Comparison of ENCODE assay signal across 18 cellular contexts in genomic region chr20:3898639-3899038, GRCh38. TPM values are rescaled to one million over a fixed set of nuclear protein-coding genes. Genes with fewer than 3 reads are reported as not detected.
A peak's percentile ranks its signal among the peaks of the same experiment; 100 is the strongest.
DNase-seq lines count a peak whose midpoint lies in the region; ATAC-seq and TF ChIP-seq lines count a peak whose summit lies in the region.
"Had no signal": no experiment of that assay in that cellular context is flagged by ENCODE, and none has a peak within 500 bp of the region (broad histone marks: within the 10 kb centered on the region; RNA-seq: fewer than 3 reads in every experiment).

No MANE protein-coding gene starts in this region.

- H3K27ac Mint-ChIP-seq in activated naive CD8-positive, alpha-beta T cell, result peak overlapping the region; percentile 41
- no peak overlapping the region for H3K27ac Mint-ChIP-seq in activated naive CD8-positive, alpha-beta T cell treated with anti-CD3 and anti-CD28 coated beads, Interleukin-2, amount 50 U/mL, for 24 hours
- H3K27ac Mint-ChIP-seq in endodermal cell (peak overlapping the region; percentile 52), type B pancreatic cell (peak overlapping the region; percentile 55)
- no peak overlapping the region for H3K27ac Mint-ChIP-seq in activated T-helper 2 cell treated with anti-CD3 and anti-CD28 coated beads, Interferon-gamma antibody, Interleukin-2, Interleukin-4, amounts not matched to agents 10 μg/mL and 5 μg/mL and 100 μg/mL, durations not matched to agents 14 hours and 24 hours and 36 hours
- H3K27ac Mint-ChIP-seq: activated CD8-positive, alpha-beta T cell treated with anti-CD3 and anti-CD28 coated beads, Interleukin-2, amount 10 ng/mL, durations not matched to agents 7 days and 5 days had no signal

- peaks cover 14% of the 10 kb centered on the region; the same call in 1 of the 2 replicates for H3K36me3 ChIP-seq in PC-9 (ENCODE audit: low read depth)
- peaks cover 46% of the 10 kb centered on the region for H3K36me3 ChIP-seq in endodermal cell (ENCODE audit: control insufficient read depth, insufficient read depth, low read length)
- H3K36me3 ChIP-seq: uterus had no signal

- 94% methylated on average over 4 of the region's 4 CpGs; no CpG with 5 or more reads in 1 of the 2 experiments for WGBS in endodermal cell (ENCODE audit: insufficient coverage in 1 of 2, insufficient read length in 1 of 2), 2 experiments

- H3K4me3 Mint-ChIP-seq in activated naive CD8-positive, alpha-beta T cell, result no peak overlapping the region
- no peak overlapping the region for H3K4me3 Mint-ChIP-seq in activated naive CD8-positive, alpha-beta T cell treated with anti-CD3 and anti-CD28 coated beads, Interleukin-2, amount 50 U/mL, for 24 hours
- H3K4me3 Mint-ChIP-seq in endodermal cell, result no peak overlapping the region
- H3K4me3 Mint-ChIP-seq in type B pancreatic cell, result no peak overlapping the region
- no peak overlapping the region for H3K4me3 Mint-ChIP-seq in activated T-helper 2 cell treated with anti-CD3 and anti-CD28 coated beads, Interferon-gamma antibody, Interleukin-2, Interleukin-4, amounts not matched to agents 10 μg/mL and 5 μg/mL and 100 μg/mL, durations not matched to agents 14 hours and 24 hours and 36 hours (ENCODE audit: low read depth)
- H3K4me3 Mint-ChIP-seq: activated CD8-positive, alpha-beta T cell treated with anti-CD3 and anti-CD28 coated beads, Interleukin-2, amount 10 ng/mL, durations not matched to agents 7 days and 5 days had no signal

- H3K4me1 ChIP-seq in PC-9 (replicated peaks; ENCODE audit: insufficient read depth), result peaks cover 17% of the 10 kb centered on the region
- H3K4me1 ChIP-seq in endodermal cell (ENCODE audit: control insufficient read depth, insufficient read depth, low read length), result no peaks in the 10 kb centered on the region

- H3K36me3 Mint-ChIP-seq in activated naive CD8-positive, alpha-beta T cell, result no peaks in the 10 kb centered on the region
- peaks cover 28% of the 10 kb centered on the region for H3K36me3 Mint-ChIP-seq in activated naive CD8-positive, alpha-beta T cell treated with anti-CD3 and anti-CD28 coated beads, Interleukin-2, amount 50 U/mL, for 24 hours (ENCODE audit: low read depth)
- H3K36me3 Mint-ChIP-seq in endodermal cell (ENCODE audit: low read depth) (peaks cover 22% of the 10 kb centered on the region), type B pancreatic cell (peaks cover 11% of the 10 kb centered on the region)
- H3K36me3 Mint-ChIP-seq in activated T-helper 2 cell treated with anti-CD3 and anti-CD28 coated beads, Interferon-gamma antibody, Interleukin-2, Interleukin-4, amounts not matched to agents 10 μg/mL and 5 μg/mL and 100 μg/mL, durations not matched to agents 14 hours and 24 hours and 36 hours (ENCODE audit: low read depth), result peaks cover 34% of the 10 kb centered on the region

- CTCF ChIA-PET in PC-9 (lab: Charles Lee), result no interaction called here

- H3K27me3 ChIP-seq in PC-9 (ENCODE audit: insufficient read depth, low read depth), result no peaks in the 10 kb centered on the region
- H3K27me3 ChIP-seq in endodermal cell (ENCODE audit: control insufficient read depth, insufficient read depth, low read length, poor library complexity, severe bottlenecking), result no peaks in the 10 kb centered on the region
- H3K27me3 ChIP-seq: uterus had no signal

- POLR2A ChIA-PET in PC-9 (lab: Charles Lee; ENCODE audit: unreplicated experiment), result interaction anchor here (0.6 kb wide), 1 partner anchor 815 kb away, joined by 3 read pairs; no protein-coding TSS in a partner anchor

- peaks cover 100% of the 10 kb centered on the region for H4K20me1 ChIP-seq in PC-9 (ENCODE audit: insufficient read depth)

- H3K4me2 ChIP-seq in PC-9, result peak overlapping the region; percentile 21; the same call in 1 of the 2 replicates

- H3K4me3 ChIP-seq in PC-9 (no peak overlapping the region), endodermal cell (ENCODE audit: low read length) (no peak overlapping the region)
- H3K4me3 ChIP-seq: uterus had no signal

- DNase-seq in activated naive CD8-positive, alpha-beta T cell treated with anti-CD3 and anti-CD28 coated beads, Interleukin-2, amount 50 U/mL, for 24 hours, result no peak
- DNase-seq in PC-9 (no peak), endodermal cell (no peak), type B pancreatic cell (ENCODE audit: extremely low spot score, unreplicated experiment) (no peak), NOMO-1 treated with dmso at 0.1 percent for 144 hours (lab: John Stamatoyannopoulos, UW; ENCODE audit: unreplicated experiment) (no peak)
- no peak for DNase-seq in activated T-helper 2 cell treated with anti-CD3 and anti-CD28 coated beads, Interferon-gamma antibody, Interleukin-2, Interleukin-4, amounts not matched to agents 10 μg/mL and 5 μg/mL and 100 μg/mL, durations not matched to agents 14 hours and 24 hours and 36 hours (ENCODE audit: low spot score)
- DNase-seq: activated CD8-positive, alpha-beta T cell treated with anti-CD3 and anti-CD28 coated beads, Interleukin-2, amount 10 ng/mL, durations not matched to agents 7 days and 5 days; activated effector memory CD4-positive, alpha-beta T cell treated with Interleukin-2 at 50 U/mL for 16 hours; anterior cingulate cortex; left colon; NCI-H1436 treated with DMSO at 0.1 percent for 48 hours; NCI-H82; retina; stimulated activated CD4-positive, alpha-beta T cell treated with anti-CD3 and anti-CD28 coated beads, Interleukin-15, amount 100 ng/mL, for 24 hours; uterus; WERI-Rb-1 had no signal

- intact Hi-C loops in PC-9 (cut with micrococcal nuclease; ENCODE audit: unreplicated experiment), result no loop called here
- intact Hi-C loops in activated T-helper 2 cell treated with anti-CD3 and anti-CD28 coated beads, Interferon-gamma antibody, Interleukin-2, Interleukin-4, amounts not matched to agents 10 μg/mL and 5 μg/mL and 100 μg/mL, durations not matched to agents 14 hours and 24 hours and 36 hours (cut with micrococcal nuclease), result no loop called here

- no TSS peak for BruUV-seq in PC-9 (replicated peaks; lab: Mats Ljungman, UMichigan)

- H3K9me3 Mint-ChIP-seq in activated naive CD8-positive, alpha-beta T cell (ENCODE audit: low read depth), result no peaks in the 10 kb centered on the region
- H3K9me3 Mint-ChIP-seq in activated naive CD8-positive, alpha-beta T cell treated with anti-CD3 and anti-CD28 coated beads, Interleukin-2, amount 50 U/mL, for 24 hours, result no peaks in the 10 kb centered on the region
- H3K9me3 Mint-ChIP-seq in endodermal cell (no peaks in the 10 kb centered on the region), type B pancreatic cell (no peaks in the 10 kb centered on the region)
- no peaks in the 10 kb centered on the region for H3K9me3 Mint-ChIP-seq in activated T-helper 2 cell treated with anti-CD3 and anti-CD28 coated beads, Interferon-gamma antibody, Interleukin-2, Interleukin-4, amounts not matched to agents 10 μg/mL and 5 μg/mL and 100 μg/mL, durations not matched to agents 14 hours and 24 hours and 36 hours

- peaks cover 44% of the 10 kb centered on the region for H3F3A ChIP-seq in PC-9 (ENCODE audit: insufficient read depth, low read depth)

- H3K27me3 Mint-ChIP-seq in activated naive CD8-positive, alpha-beta T cell, result no peaks in the 10 kb centered on the region
- H3K27me3 Mint-ChIP-seq in activated naive CD8-positive, alpha-beta T cell treated with anti-CD3 and anti-CD28 coated beads, Interleukin-2, amount 50 U/mL, for 24 hours, result no peaks in the 10 kb centered on the region
- H3K27me3 Mint-ChIP-seq in endodermal cell (ENCODE audit: insufficient read depth), result no peaks in the 10 kb centered on the region
- H3K27me3 Mint-ChIP-seq in type B pancreatic cell, result no peaks in the 10 kb centered on the region
- no peaks in the 10 kb centered on the region for H3K27me3 Mint-ChIP-seq in activated T-helper 2 cell treated with anti-CD3 and anti-CD28 coated beads, Interferon-gamma antibody, Interleukin-2, Interleukin-4, amounts not matched to agents 10 μg/mL and 5 μg/mL and 100 μg/mL, durations not matched to agents 14 hours and 24 hours and 36 hours (ENCODE audit: low read depth)

- TF ChIP-seq CTCF in PC-9 (conservative IDR thresholded peaks at IDR 0.05) (no peak), endodermal cell (conservative IDR thresholded peaks at IDR 0.05) (no peak), type B pancreatic cell (conservative IDR thresholded peaks at IDR 0.05) (no peak)

- H3K9ac ChIP-seq in endodermal cell (ENCODE audit: extremely low read depth, low read length, poor library complexity, severe bottlenecking), result no peak overlapping the region

- H3K79me2 ChIP-seq in PC-9 (ENCODE audit: low read depth), result peaks cover 100% of the 10 kb centered on the region

- peaks cover 69% of the 10 kb centered on the region for H3K4me1 Mint-ChIP-seq in activated naive CD8-positive, alpha-beta T cell (ENCODE audit: low read depth)
- peaks cover 75% of the 10 kb centered on the region for H3K4me1 Mint-ChIP-seq in activated naive CD8-positive, alpha-beta T cell treated with anti-CD3 and anti-CD28 coated beads, Interleukin-2, amount 50 U/mL, for 24 hours
- H3K4me1 Mint-ChIP-seq in endodermal cell (peaks cover 21% of the 10 kb centered on the region), type B pancreatic cell (ENCODE audit: unreplicated experiment) (peaks cover 38% of the 10 kb centered on the region)
- peaks cover 40% of the 10 kb centered on the region for H3K4me1 Mint-ChIP-seq in activated T-helper 2 cell treated with anti-CD3 and anti-CD28 coated beads, Interferon-gamma antibody, Interleukin-2, Interleukin-4, amounts not matched to agents 10 μg/mL and 5 μg/mL and 100 μg/mL, durations not matched to agents 14 hours and 24 hours and 36 hours (ENCODE audit: low read depth)

- no peak overlapping the region for H2AFZ ChIP-seq in PC-9

- H3K27ac ChIP-seq in PC-9, result 0 out of 2 replicates have a peak overlapping the region, but pooled peaks have one; percentile 30
- no peak overlapping the region for H3K27ac ChIP-seq in endodermal cell (ENCODE audit: low read depth, low read length)
- H3K27ac ChIP-seq: uterus, WERI-Rb-1 had no signal

- no peaks in the 10 kb centered on the region for H3K9me2 ChIP-seq in PC-9 (ENCODE audit: insufficient read depth)

- no peak for ATAC-seq in activated naive CD8-positive, alpha-beta T cell treated with anti-CD3 and anti-CD28 coated beads, Interleukin-2, amount 50 U/mL, for 24 hours
- ATAC-seq in HG02973 (IDR thresholded peaks at IDR 0.05; ENCODE audit: unreplicated experiment), result no peak
- ATAC-seq: activated CD8-positive, alpha-beta T cell treated with anti-CD3 and anti-CD28 coated beads, Interleukin-2, amount 10 ng/mL, durations not matched to agents 7 days and 5 days; left colon had no signal

- H3K9me3 ChIP-seq in PC-9 (ENCODE audit: insufficient read depth, low read depth) (no peaks in the 10 kb centered on the region), endodermal cell (ENCODE audit: control insufficient read depth, low read length) (no peaks in the 10 kb centered on the region)
- H3K9me3 ChIP-seq: uterus had no signal

RNA-seq across cellular contexts. Expression of gene PANK2, which starts 9.5 kb away (rescaled TPM):
- total RNA-seq in PC-9 (2021) (51.6 and 54.5 TPM in 2 replicates), endodermal cell (10 to 100 TPM; 57.6 to 66.5 TPM), type B pancreatic cell (ENCODE audit: low replicate concordance) (38.9 and 55.3 TPM in 2 replicates)
- polyA plus RNA-seq in endodermal cell (2013, experiment 1 of 2), result 37.8 TPM
- 35.1 TPM for polyA plus RNA-seq in endodermal cell (2013, experiment 2 of 2)
- 49.2 and 51.4 TPM in 2 replicates for total RNA-seq in activated T-helper 2 cell treated with anti-CD3 and anti-CD28 coated beads, Interferon-gamma antibody, Interleukin-2, Interleukin-4, amounts not matched to agents 10 μg/mL and 5 μg/mL and 100 μg/mL, durations not matched to agents 14 hours and 24 hours and 36 hours

RNA-seq across cellular contexts. Expression of gene MAVS, which starts 52.0 kb away (rescaled TPM):
- total RNA-seq in PC-9 (2021) (53.6 and 61.3 TPM in 2 replicates), endodermal cell (10 to 100 TPM; 43.1 to 43.2 TPM), type B pancreatic cell (ENCODE audit: low replicate concordance) (44.5 and 52.2 TPM in 2 replicates)
- polyA plus RNA-seq in endodermal cell (2013, experiment 1 of 2), result 17.0 TPM
- polyA plus RNA-seq in endodermal cell (2013, experiment 2 of 2), result 16.9 TPM
- 41.0 and 43.5 TPM in 2 replicates for total RNA-seq in activated T-helper 2 cell treated with anti-CD3 and anti-CD28 coated beads, Interferon-gamma antibody, Interleukin-2, Interleukin-4, amounts not matched to agents 10 μg/mL and 5 μg/mL and 100 μg/mL, durations not matched to agents 14 hours and 24 hours and 36 hours

Comparison
In these comparisons a context has a peak if more than half of its experiments do, and no peak if none do; other contexts are left out.
1. H3K27ac Mint-ChIP-seq: peak in activated naive CD8-positive, alpha-beta T cell (single experiment), endodermal cell (single experiment) and type B pancreatic cell (single experiment); none in activated naive CD8-positive, alpha-beta T cell treated with anti-CD3 and anti-CD28 coated beads, Interleukin-2, amount 50 U/mL, for 24 hours (single experiment) and activated T-helper 2 cell treated with anti-CD3 and anti-CD28 coated beads, Interferon-gamma antibody, Interleukin-2, Interleukin-4, amounts not matched to agents 10 μg/mL and 5 μg/mL and 100 μg/mL, durations not matched to agents 14 hours and 24 hours and 36 hours (single experiment).